ENCODE assay signal across 1 cellular context in the genomic region with DNA sequence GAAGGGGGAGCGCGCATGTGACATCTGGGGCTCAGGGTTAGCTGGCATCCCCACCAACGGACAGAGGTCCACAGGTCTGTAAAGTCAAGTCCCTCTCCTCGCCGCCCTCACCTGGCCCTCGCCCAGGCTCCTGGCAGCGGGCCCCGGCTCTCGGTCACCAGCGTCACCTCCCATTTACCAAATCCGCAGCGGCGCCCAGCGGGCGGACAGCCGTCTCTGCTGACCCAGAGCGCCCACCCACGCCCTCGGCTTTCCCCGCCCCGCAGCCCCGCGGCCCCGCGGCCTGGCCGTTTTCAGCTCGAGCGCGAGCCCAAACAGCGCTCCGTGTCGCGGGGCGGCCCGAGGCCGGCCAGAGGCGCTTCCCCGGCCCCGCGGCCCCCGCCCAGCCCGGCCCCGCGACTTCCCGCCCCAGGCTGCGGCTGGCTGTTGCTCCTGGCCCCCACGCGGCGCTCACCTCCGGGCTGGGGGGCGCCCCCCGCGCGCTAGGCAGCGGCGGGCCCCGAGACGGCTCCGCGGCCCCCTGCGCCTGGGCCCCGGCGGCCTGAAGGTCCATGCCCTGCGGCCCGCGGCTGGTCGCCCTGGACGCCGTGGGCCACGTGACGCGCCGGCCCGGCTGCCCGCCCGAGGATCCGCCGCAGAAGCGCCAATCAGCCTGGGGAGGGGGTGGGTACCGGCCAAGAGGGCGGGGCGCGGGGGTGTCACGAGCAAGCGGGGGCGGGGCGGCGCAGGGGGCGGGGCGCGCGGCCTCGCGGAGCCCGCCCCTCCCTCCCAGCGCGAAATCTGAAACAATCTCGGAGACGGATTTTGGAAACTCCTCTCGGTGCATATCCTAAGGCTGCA.
TF ChIP-seq lines count a peak whose summit lies in the region.

A gene with protein sequence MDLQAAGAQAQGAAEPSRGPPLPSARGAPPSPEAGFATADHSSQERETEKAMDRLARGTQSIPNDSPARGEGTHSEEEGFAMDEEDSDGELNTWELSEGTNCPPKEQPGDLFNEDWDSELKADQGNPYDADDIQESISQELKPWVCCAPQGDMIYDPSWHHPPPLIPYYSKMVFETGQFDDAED (minus strand): TSS at position 598 of the 840 bp plus-strand sequence. CDS start 45 bp downstream, at position 553.

TF ChIP-seq in A549, 52 proteins besides CTCF, POLR2A, EP300 and RAD21 (continued from another document):
- TF ChIP-seq, protein P1, sequence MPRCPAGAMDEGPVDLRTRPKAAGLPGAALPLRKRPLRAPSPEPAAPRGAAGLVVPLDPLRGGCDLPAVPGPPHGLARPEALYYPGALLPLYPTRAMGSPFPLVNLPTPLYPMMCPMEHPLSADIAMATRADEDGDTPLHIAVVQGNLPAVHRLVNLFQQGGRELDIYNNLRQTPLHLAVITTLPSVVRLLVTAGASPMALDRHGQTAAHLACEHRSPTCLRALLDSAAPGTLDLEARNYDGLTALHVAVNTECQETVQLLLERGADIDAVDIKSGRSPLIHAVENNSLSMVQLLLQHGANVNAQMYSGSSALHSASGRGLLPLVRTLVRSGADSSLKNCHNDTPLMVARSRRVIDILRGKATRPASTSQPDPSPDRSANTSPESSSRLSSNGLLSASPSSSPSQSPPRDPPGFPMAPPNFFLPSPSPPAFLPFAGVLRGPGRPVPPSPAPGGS (IDR thresholded peaks at IDR 0.05), result 0 out of 3 replicates have a peak, but pooled peaks have one; percentile 67
- no peak for TF ChIP-seq CHD4 (IDR thresholded peaks at IDR 0.05; ENCODE audit: borderline replicate concordance)
- no peak for TF ChIP-seq NFE2L2 (conservative IDR thresholded peaks at IDR 0.05; ENCODE audit: low read length)
- TF ChIP-seq, protein P2, sequence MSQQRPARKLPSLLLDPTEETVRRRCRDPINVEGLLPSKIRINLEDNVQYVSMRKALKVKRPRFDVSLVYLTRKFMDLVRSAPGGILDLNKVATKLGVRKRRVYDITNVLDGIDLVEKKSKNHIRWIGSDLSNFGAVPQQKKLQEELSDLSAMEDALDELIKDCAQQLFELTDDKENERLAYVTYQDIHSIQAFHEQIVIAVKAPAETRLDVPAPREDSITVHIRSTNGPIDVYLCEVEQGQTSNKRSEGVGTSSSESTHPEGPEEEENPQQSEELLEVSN (IDR thresholded peaks at IDR 0.05; ENCODE audit: borderline replicate concordance, low read depth), result peak; percentile 53
- TF ChIP-seq HOXA7 (CRISPR knock-in tag; IDR thresholded peaks at IDR 0.05), result no peak
- TF ChIP-seq PHF8 (IDR thresholded peaks at IDR 0.05; ENCODE audit: borderline replicate concordance, low read depth), result no peak
- TF ChIP-seq, protein P3, sequence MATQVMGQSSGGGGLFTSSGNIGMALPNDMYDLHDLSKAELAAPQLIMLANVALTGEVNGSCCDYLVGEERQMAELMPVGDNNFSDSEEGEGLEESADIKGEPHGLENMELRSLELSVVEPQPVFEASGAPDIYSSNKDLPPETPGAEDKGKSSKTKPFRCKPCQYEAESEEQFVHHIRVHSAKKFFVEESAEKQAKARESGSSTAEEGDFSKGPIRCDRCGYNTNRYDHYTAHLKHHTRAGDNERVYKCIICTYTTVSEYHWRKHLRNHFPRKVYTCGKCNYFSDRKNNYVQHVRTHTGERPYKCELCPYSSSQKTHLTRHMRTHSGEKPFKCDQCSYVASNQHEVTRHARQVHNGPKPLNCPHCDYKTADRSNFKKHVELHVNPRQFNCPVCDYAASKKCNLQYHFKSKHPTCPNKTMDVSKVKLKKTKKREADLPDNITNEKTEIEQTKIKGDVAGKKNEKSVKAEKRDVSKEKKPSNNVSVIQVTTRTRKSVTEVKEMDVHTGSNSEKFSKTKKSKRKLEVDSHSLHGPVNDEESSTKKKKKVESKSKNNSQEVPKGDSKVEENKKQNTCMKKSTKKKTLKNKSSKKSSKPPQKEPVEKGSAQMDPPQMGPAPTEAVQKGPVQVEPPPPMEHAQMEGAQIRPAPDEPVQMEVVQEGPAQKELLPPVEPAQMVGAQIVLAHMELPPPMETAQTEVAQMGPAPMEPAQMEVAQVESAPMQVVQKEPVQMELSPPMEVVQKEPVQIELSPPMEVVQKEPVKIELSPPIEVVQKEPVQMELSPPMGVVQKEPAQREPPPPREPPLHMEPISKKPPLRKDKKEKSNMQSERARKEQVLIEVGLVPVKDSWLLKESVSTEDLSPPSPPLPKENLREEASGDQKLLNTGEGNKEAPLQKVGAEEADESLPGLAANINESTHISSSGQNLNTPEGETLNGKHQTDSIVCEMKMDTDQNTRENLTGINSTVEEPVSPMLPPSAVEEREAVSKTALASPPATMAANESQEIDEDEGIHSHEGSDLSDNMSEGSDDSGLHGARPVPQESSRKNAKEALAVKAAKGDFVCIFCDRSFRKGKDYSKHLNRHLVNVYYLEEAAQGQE (IDR thresholded peaks at IDR 0.05), result no peak
- no peak for TF ChIP-seq RFX5 (IDR thresholded peaks at IDR 0.05)
- no peak for TF ChIP-seq JUNB (IDR thresholded peaks at IDR 0.05)
- no peak for TF ChIP-seq MAZ (IDR thresholded peaks at IDR 0.05; ENCODE audit: borderline replicate concordance, low read depth, low read length)
